In the genomic region with DNA sequence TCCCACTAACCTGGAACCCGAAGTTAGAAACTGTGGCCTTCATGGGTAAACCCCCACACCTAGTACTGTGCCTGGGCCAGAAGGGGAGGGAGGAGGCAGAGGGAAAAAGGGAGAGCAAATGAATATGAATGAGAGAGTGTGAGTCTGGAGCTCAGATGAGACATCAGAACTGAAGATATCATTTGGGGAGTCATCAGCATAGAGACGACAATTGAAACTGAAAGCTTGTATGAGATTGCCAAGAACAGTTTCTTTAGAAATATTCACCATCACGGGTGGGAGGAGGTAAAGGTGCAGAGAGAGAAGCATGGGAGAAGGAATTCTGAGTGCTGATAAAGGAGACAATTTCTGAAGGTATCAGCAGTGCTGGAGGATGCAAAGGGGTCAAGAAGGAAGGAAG, we compare ENCODE assay signal across 28 cellular contexts.
"Had no signal": no experiment of that assay in that cellular context is flagged by ENCODE, and none has a peak within 500 bp of the region (broad histone marks: within the 10 kb centered on the region; RNA-seq: fewer than 3 reads in every experiment).

No MANE protein-coding gene starts in this region.

- H3K4me3 ChIP-seq: colonic mucosa, coronary artery, dorsolateral prefrontal cortex, esophagus muscularis mucosa, esophagus squamous epithelium, gastrocnemius medialis, gastroesophageal sphincter, heart left ventricle, heart right ventricle had no signal

- H3K27me3 ChIP-seq: colonic mucosa, dorsolateral prefrontal cortex, esophagus squamous epithelium, foreskin keratinocyte, gastrocnemius medialis, gastroesophageal sphincter, heart left ventricle had no signal

- H3K27ac Mint-ChIP-seq: dendritic cell treated with granulocyte-macrophage colony-stimulating factor and Interleukin-4, amounts not matched to agents 40 ng/mL and 50 ng/mL, for 4 days; effector memory CD8-positive, alpha-beta T cell; endodermal cell had no signal

- ATAC-seq: effector memory CD8-positive, alpha-beta T cell; esophagus mucosa; foreskin keratinocyte; gastrocnemius medialis; gastroesophageal sphincter; heart left ventricle; heart right ventricle had no signal

- H3K4me1 ChIP-seq: colonic mucosa, esophagus muscularis mucosa, esophagus squamous epithelium, foreskin keratinocyte, gastrocnemius medialis, gastroesophageal sphincter, heart left ventricle, heart right ventricle had no signal

- H3K27me3 Mint-ChIP-seq: dendritic cell treated with granulocyte-macrophage colony-stimulating factor and Interleukin-4, amounts not matched to agents 40 ng/mL and 50 ng/mL, for 4 days; effector memory CD8-positive, alpha-beta T cell had no signal

- FAIRE-seq: colon, endometrium, endothelial cell of umbilical vein, frontal cortex had no signal

- H3K9me3 ChIP-seq: colonic mucosa, esophagus muscularis mucosa, esophagus squamous epithelium, gastrocnemius medialis, gastroesophageal sphincter had no signal

- H3K9me3 Mint-ChIP-seq: dendritic cell treated with granulocyte-macrophage colony-stimulating factor and Interleukin-4, amounts not matched to agents 40 ng/mL and 50 ng/mL, for 4 days; endodermal cell had no signal

- H3K36me3 ChIP-seq: colonic mucosa, esophagus muscularis mucosa, esophagus squamous epithelium, gastrocnemius medialis, gastroesophageal sphincter, heart left ventricle, heart right ventricle had no signal

- H3K4me3 Mint-ChIP-seq: dendritic cell treated with granulocyte-macrophage colony-stimulating factor and Interleukin-4, amounts not matched to agents 40 ng/mL and 50 ng/mL, for 4 days; effector memory CD8-positive, alpha-beta T cell; endodermal cell had no signal

- DNase-seq: colonic mucosa; cortex of kidney; dermis blood vessel endothelial cell; dorsolateral prefrontal cortex; effector CD4-positive, alpha-beta T cell; effector CD8-positive, alpha-beta T cell; effector memory CD4-positive, alpha-beta T cell; effector memory CD8-positive, alpha-beta T cell; endodermal cell; erythroblast; esophagus squamous epithelium; foreskin fibroblast; foreskin keratinocyte; foreskin melanocyte; gastrocnemius medialis; glutamatergic neuron; heart left ventricle; heart right ventricle had no signal

- H3K27ac ChIP-seq: colonic mucosa, coronary artery, dorsolateral prefrontal cortex, epithelial cell of prostate, esophagus muscularis mucosa, esophagus squamous epithelium, foreskin keratinocyte, gastrocnemius medialis, gastroesophageal sphincter, heart left ventricle, heart right ventricle had no signal
